ENCODE assay signal across 33 cellular contexts in the genomic region with DNA sequence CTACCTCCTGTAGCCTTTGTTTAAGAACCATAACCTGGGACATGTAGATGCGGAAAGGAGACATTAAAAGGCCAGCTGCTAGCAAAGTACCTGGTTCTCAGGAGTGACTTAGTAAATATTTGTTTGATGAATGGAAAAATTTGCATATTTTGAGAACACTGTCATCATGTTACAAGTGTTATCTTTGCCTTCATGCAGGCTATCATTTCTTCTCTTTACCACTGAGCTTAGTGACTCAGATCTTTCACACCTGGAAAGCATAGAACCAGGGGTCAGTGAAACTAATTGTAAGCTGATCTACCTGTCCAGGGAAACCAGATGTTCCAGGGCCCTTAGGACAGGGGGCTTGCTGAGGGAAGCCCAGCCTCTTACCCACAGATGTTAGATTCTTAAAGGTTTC. TPM values are rescaled to one million over a fixed set of nuclear protein-coding genes. Genes with fewer than 3 reads are reported as not detected.
"Had no signal": no experiment of that assay in that cellular context is flagged by ENCODE, and none has a peak within 500 bp of the region (broad histone marks: within the 10 kb centered on the region; RNA-seq: fewer than 3 reads in every experiment).

No MANE protein-coding gene starts in this region.

- H3K36me3 Mint-ChIP-seq: memory B cell had no signal

- H3K4me3 Mint-ChIP-seq: activated CD4-positive, alpha-beta T cell treated with anti-CD3 and anti-CD28 coated beads, Interleukin-2, amount 10 ng/mL, durations not matched to agents 7 days and 5 days; activated CD8-positive, alpha-beta T cell treated with anti-CD3 and anti-CD28 coated beads for 36 hours; activated T-cell treated with anti-CD3 and anti-CD28 coated beads, Interleukin-2, amount 50 U/mL, for 4 hours; activated T-helper 17 cell treated with anti-CD3 and anti-CD28 coated beads, Interleukin-2, amount 50 U/mL, for 72 hours; memory B cell; naive thymus-derived CD4-positive, alpha-beta T cell had no signal

- H3K79me2 ChIP-seq: hepatocyte had no signal

- H3K4me1 Mint-ChIP-seq: memory B cell had no signal

- H3K27ac ChIP-seq: brain microvascular endothelial cell, esophagus squamous epithelium, hepatocyte, ovary, prostate gland, skin epidermis, testis, transverse colon, VCaP had no signal

- H3K4me2 ChIP-seq: hepatocyte had no signal

- ATAC-seq: activated CD4-positive, CD25-positive, alpha-beta regulatory T cell treated with anti-CD3 and anti-CD28 coated beads, Interleukin-2, amount 50 U/mL, for 24 hours; activated CD8-positive, alpha-beta T cell treated with anti-CD3 and anti-CD28 coated beads for 36 hours; activated T-cell treated with anti-CD3 and anti-CD28 coated beads, Interleukin-2, amount 50 U/mL, for 4 hours; activated T-helper 17 cell treated with anti-CD3 and anti-CD28 coated beads, Interleukin-2, amount 50 U/mL, for 72 hours; left colon; naive thymus-derived CD4-positive, alpha-beta T cell; sciatic nerve; stimulated activated naive CD8-positive, alpha-beta T cell treated with anti-CD3 and anti-CD28 coated beads, Interleukin-15, Interleukin-2, amounts not matched to agents 100 U/mL and 50 U/mL, for 24 hours had no signal

- H3K27me3 ChIP-seq: brain microvascular endothelial cell, ovary, testis had no signal

- H3K36me3 ChIP-seq: brain microvascular endothelial cell, esophagus squamous epithelium, ovary, prostate gland, transverse colon had no signal

- H2AFZ ChIP-seq: hepatocyte had no signal

- H3K27ac Mint-ChIP-seq: activated CD4-positive, alpha-beta T cell treated with anti-CD3 and anti-CD28 coated beads, Interleukin-2, amount 10 ng/mL, durations not matched to agents 7 days and 5 days; activated CD8-positive, alpha-beta T cell treated with anti-CD3 and anti-CD28 coated beads for 36 hours; activated T-helper 17 cell treated with anti-CD3 and anti-CD28 coated beads, Interleukin-2, amount 50 U/mL, for 72 hours; memory B cell had no signal

- DNase-seq: activated CD4-positive, alpha-beta T cell treated with anti-CD3 and anti-CD28 coated beads, Interleukin-2, amount 10 ng/mL, durations not matched to agents 7 days and 5 days; activated CD8-positive, alpha-beta T cell treated with anti-CD3 and anti-CD28 coated beads for 36 hours; activated gamma-delta T cell treated with Interleukin-2 at 50 U/mL for 16 hours; activated naive CD4-positive, alpha-beta T cell treated with anti-CD3 and anti-CD28 coated beads, Interleukin-2, amount 50 U/mL, for 16 hours; activated T-cell treated with anti-CD3 and anti-CD28 coated beads, Interleukin-2, amount 50 U/mL, for 4 hours; amniotic stem cell; brain microvascular endothelial cell; central memory CD4-positive, alpha-beta T cell; esophagus squamous epithelium; glutamatergic neuron; islet precursor cell; left colon; midbrain; naive thymus-derived CD4-positive, alpha-beta T cell; ovary; retina; stimulated activated CD4-positive, alpha-beta T cell treated with anti-CD3 and anti-CD28 coated beads, Interleukin-12 subunit alpha, Interleukin-12 subunit beta, amount 100 ng/mL, for 4 hours; stimulated activated CD4-positive, alpha-beta T cell treated with anti-CD3 and anti-CD28 coated beads, Interleukin-4, amount 100 ng/mL, for 1 hour; stimulated activated naive CD8-positive, alpha-beta T cell treated with anti-CD3 and anti-CD28 coated beads, Interleukin-15, Interleukin-2, amounts not matched to agents 100 U/mL and 50 U/mL, for 24 hours; testis; transverse colon had no signal

- H3K9me3 Mint-ChIP-seq: activated CD4-positive, alpha-beta T cell treated with anti-CD3 and anti-CD28 coated beads, Interleukin-2, amount 10 ng/mL, durations not matched to agents 7 days and 5 days; activated CD8-positive, alpha-beta T cell treated with anti-CD3 and anti-CD28 coated beads for 36 hours; activated T-cell treated with anti-CD3 and anti-CD28 coated beads, Interleukin-2, amount 50 U/mL, for 4 hours; activated T-helper 17 cell treated with anti-CD3 and anti-CD28 coated beads, Interleukin-2, amount 50 U/mL, for 72 hours; memory B cell; naive thymus-derived CD4-positive, alpha-beta T cell had no signal

- H3K4me1 ChIP-seq: esophagus squamous epithelium, prostate gland, testis, transverse colon had no signal

- H3K4me3 ChIP-seq: esophagus squamous epithelium, hepatocyte, ovary, prostate gland, skin epidermis, testis, transverse colon had no signal

- H3K9me3 ChIP-seq: esophagus squamous epithelium, ovary, prostate gland, testis, transverse colon had no signal

RNA-seq across cellular contexts. Expression of a gene that starts 5.4 kb away (rescaled TPM):
- total RNA-seq: activated CD4-positive, alpha-beta T cell treated with anti-CD3 and anti-CD28 coated beads, Interleukin-2, amount 10 ng/mL, durations not matched to agents 7 days and 5 days; activated CD8-positive, alpha-beta T cell treated with anti-CD3 and anti-CD28 coated beads for 36 hours; activated T-cell treated with anti-CD3 and anti-CD28 coated beads, Interleukin-2, amount 50 U/mL, for 4 hours; frontal cortex; hepatocyte; left colon; liver; sciatic nerve had no signal
- polyA plus RNA-seq: hepatocyte, liver, neural cell had no signal

RNA-seq across cellular contexts. Expression of a gene that starts 18.7 kb away (rescaled TPM):
- total RNA-seq: activated CD4-positive, alpha-beta T cell treated with anti-CD3 and anti-CD28 coated beads, Interleukin-2, amount 10 ng/mL, durations not matched to agents 7 days and 5 days; activated CD8-positive, alpha-beta T cell treated with anti-CD3 and anti-CD28 coated beads for 36 hours; activated T-cell treated with anti-CD3 and anti-CD28 coated beads, Interleukin-2, amount 50 U/mL, for 4 hours; activated T-helper 17 cell treated with anti-CD3 and anti-CD28 coated beads, Interleukin-2, amount 50 U/mL, for 72 hours; astrocyte; esophagus squamous epithelium; hepatocyte; left colon; liver; naive thymus-derived CD4-positive, alpha-beta T cell; prostate gland; sciatic nerve; transverse colon had no signal
- polyA plus RNA-seq: hepatocyte; liver; naive thymus-derived CD4-positive, alpha-beta T cell; neural cell had no signal

RNA-seq across cellular contexts. Expression of a gene that starts 47.7 kb away (rescaled TPM):
- polyA plus RNA-seq: neural cell had no signal
